24 cellular contexts compared by ENCODE assay signal in the genomic region with DNA sequence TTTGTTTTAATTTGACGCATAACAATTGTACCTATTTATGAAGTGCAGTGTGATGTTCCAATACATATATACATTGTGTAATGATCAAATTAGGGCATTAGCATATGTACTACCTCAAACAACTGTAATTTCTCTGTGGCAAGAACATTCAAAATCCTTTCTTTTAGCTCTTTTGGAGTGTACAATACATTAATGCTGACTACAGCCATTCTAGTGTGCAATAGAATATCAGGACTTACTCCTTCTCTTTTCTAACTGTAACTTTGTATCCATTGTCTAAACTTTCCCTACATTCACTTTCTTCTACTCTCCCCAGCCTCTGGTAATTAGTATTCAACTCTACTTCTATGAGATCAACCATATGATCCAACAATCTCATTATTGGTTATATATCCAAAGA.
A peak's percentile ranks its signal among the peaks of the same experiment; 100 is the strongest.
DNase-seq lines count a peak whose midpoint lies in the region; ATAC-seq, FAIRE-seq and TF ChIP-seq lines count a peak whose summit lies in the region.
"Had no signal": no experiment of that assay in that cellular context is flagged by ENCODE, and none has a peak within 500 bp of the region (broad histone marks: within the 10 kb centered on the region; RNA-seq: fewer than 3 reads in every experiment).

No MANE protein-coding gene starts in this region.

- intact Hi-C loops in IMR-90 (cut with micrococcal nuclease), result no loop called here

- H3K27ac ChIP-seq in A549 (no peak overlapping the region), IMR-90 (ENCODE audit: insufficient read depth, low read length) (no peak overlapping the region)
- H3K27ac ChIP-seq: BLaER1 treated with 17β-estradiol and CSF1 and Interleukin-3, amounts not matched to agents 10 nM and 100 nM; C4-2B had no signal

- no peak overlapping the region for H2AK5ac ChIP-seq in IMR-90 (ENCODE audit: low read depth, low read length)

- H3K9me3 ChIP-seq in A549, result no peaks in the 10 kb centered on the region
- H3K9me3 ChIP-seq in IMR-90 (ENCODE audit: control insufficient read depth, insufficient read depth, low read length), result no peaks in the 10 kb centered on the region
- H3K9me3 ChIP-seq: BLaER1 treated with 17β-estradiol and CSF1 and Interleukin-3, amounts not matched to agents 10 nM and 100 nM; Caco-2 had no signal

- WGBS in A549 (ENCODE audit: missing lambda C conversion rate), result 100% methylated on average over 1 of the region's 1 CpG
- no CpG with 5 or more reads among the region's 1 CpG for WGBS in IMR-90 (ENCODE audit: extremely low coverage in 2 of 2, insufficient read length in 1 of 2), 2 experiments

- no peak overlapping the region for H3K14ac ChIP-seq in IMR-90 (replicated peaks; ENCODE audit: low read depth, low read length)

- H3K79me1 ChIP-seq in IMR-90 (ENCODE audit: low read depth in 1 of 2, low read length in 2 of 2), result no peaks in the 10 kb centered on the region

- H3K4me3 ChIP-seq in A549, result no peak overlapping the region
- H3K4me3 ChIP-seq in IMR-90 (ENCODE audit: insufficient read depth, low read depth, low read length), result no peak overlapping the region
- H3K4me3 ChIP-seq: BLaER1 treated with 17β-estradiol and CSF1 and Interleukin-3, amounts not matched to agents 10 nM and 100 nM; GM12878 had no signal

- H3K9ac ChIP-seq in IMR-90 (ENCODE audit: low read depth, low read length), result no peak overlapping the region
- H3K9ac ChIP-seq: BLaER1 treated with 17β-estradiol and CSF1 and Interleukin-3, amounts not matched to agents 10 nM and 100 nM had no signal

- H3K27me3 ChIP-seq in IMR-90 (ENCODE audit: control insufficient read depth, insufficient read depth, low read length), result no peaks in the 10 kb centered on the region
- H3K27me3 ChIP-seq: BLaER1 treated with 17β-estradiol and CSF1 and Interleukin-3, amounts not matched to agents 10 nM and 100 nM had no signal

- no peak overlapping the region for H2AK9ac ChIP-seq in IMR-90 (replicated peaks; ENCODE audit: low read depth, low read length, poor library complexity)

- H3K4ac ChIP-seq in IMR-90 (ENCODE audit: low read depth, low read length), result no peak overlapping the region

- in situ Hi-C loops in IMR-90 (cut with MboI; ENCODE audit: low sequenced_read_pairs), result no loop called here

- no peak overlapping the region for H2AFZ ChIP-seq in IMR-90 (replicated peaks; ENCODE audit: low read length, poor library complexity)

- H4K5ac ChIP-seq in IMR-90 (ENCODE audit: low read depth, low read length), result no peak overlapping the region

- H3K36me3 ChIP-seq in IMR-90 (ENCODE audit: control insufficient read depth, insufficient read depth, low read length), result no peaks in the 10 kb centered on the region
- H3K36me3 ChIP-seq: BLaER1 treated with 17β-estradiol and CSF1 and Interleukin-3, amounts not matched to agents 10 nM and 100 nM had no signal

- no peaks in the 10 kb centered on the region for H3K9me1 ChIP-seq in IMR-90 (ENCODE audit: insufficient read depth, low read length)

- CTCF ChIA-PET in A549 (lab: Yijun Ruan, JAX) (no interaction called here), IMR-90 (lab: Yijun Ruan, JAX) (no interaction called here)

- no peak overlapping the region for H2BK5ac ChIP-seq in IMR-90 (ENCODE audit: low read depth, low read length, poor library complexity, severe bottlenecking)

- no peak for DNase-seq in A549 (ENCODE audit: low read depth in 1 of 2, low spot score in 1 of 2)
- DNase-seq in D721Med (ENCODE audit: insufficient read length, low spot score), result no peak
- no peak for DNase-seq in IMR-90
- no peak for DNase-seq in stimulated activated CD4-positive, alpha-beta T cell treated with anti-CD3 and anti-CD28 coated beads, Interleukin-2, amount 100 ng/mL, for 48 hours
- DNase-seq in NCI-H2171 (lab: John Stamatoyannopoulos, UW), result no peak
- DNase-seq: 8988T; AML-193; Caco-2; Calu3; CD4-positive, alpha-beta T cell; CD8-positive, alpha-beta T cell; DMS 273 treated with DMSO at 0.1 percent for 48 hours; DMS153; DMS53; DMS79; DND-41; EL; GDM1 had no signal

- no peak overlapping the region for H2BK20ac ChIP-seq in IMR-90 (ENCODE audit: low read depth, low read length)

- FAIRE-seq in A549 (lab: Jason Lieb, UNC) (peak; percentile 28), D721Med (lab: Jason Lieb, UNC) (peak; percentile 81)
- FAIRE-seq: GM12878, GM12892, GM18507 had no signal

- H2BK120ac ChIP-seq in IMR-90 (ENCODE audit: low read depth, low read length), result no peak overlapping the region

- H4K91ac ChIP-seq in IMR-90 (ENCODE audit: insufficient read depth, low read depth, low read length), result no peak overlapping the region

- dilution Hi-C loops in IMR-90 (cut with HindIII; ENCODE audit: low sequenced_read_pairs, unreplicated experiment), result no loop called here

- no TSS peak for BruUV-seq in IMR-90 (replicated peaks; lab: Mats Ljungman, UMichigan)

- H3K56ac ChIP-seq in IMR-90 (ENCODE audit: extremely low read depth, insufficient read depth, low read length), result no peak overlapping the region

- TF ChIP-seq CTCF in A549 (IDR thresholded peaks at IDR 0.05) (no peak), D721Med (IDR thresholded peaks at IDR 0.05; ENCODE audit: insufficient read depth, missing control alignments) (no peak), IMR-90 (conservative IDR thresholded peaks at IDR 0.05; ENCODE audit: low read depth, low read length) (no peak)

- no peak overlapping the region for H3K18ac ChIP-seq in IMR-90 (ENCODE audit: low read depth, low read length)

- H4K8ac ChIP-seq in IMR-90 (ENCODE audit: low read depth in 2 of 2, low read length in 2 of 2), result no peak overlapping the region

- TF ChIP-seq POLR2A in A549 (IDR thresholded peaks at IDR 0.05; ENCODE audit: low read length) (no peak), IMR-90 (IDR thresholded peaks at IDR 0.05; ENCODE audit: low read depth, low read length) (no peak)

- H3K23ac ChIP-seq in IMR-90 (ENCODE audit: low read depth, low read length), result no peak overlapping the region

- H3K4me2 ChIP-seq in A549 (no peak overlapping the region), IMR-90 (ENCODE audit: low read depth, low read length) (no peak overlapping the region)
- H3K4me2 ChIP-seq: BLaER1 treated with 17β-estradiol and CSF1 and Interleukin-3, amounts not matched to agents 10 nM and 100 nM had no signal

- POLR2A ChIA-PET in A549 (lab: Yijun Ruan, JAX), result no interaction called here
- POLR2A ChIA-PET in IMR-90 (lab: Charles Lee; ENCODE audit: unreplicated experiment), result no interaction called here

- TF ChIP-seq EP300 in A549 (IDR thresholded peaks at IDR 0.05), result no peak

- no peak overlapping the region for H2BK15ac ChIP-seq in IMR-90 (ENCODE audit: low read depth, low read length)

- no peak for ATAC-seq in A549
- no peak for ATAC-seq in IMR-90 (ENCODE audit: low read depth)
- no peak for ATAC-seq in HG02571 (IDR thresholded peaks at IDR 0.05; ENCODE audit: unreplicated experiment)
- ATAC-seq: CD8-positive, alpha-beta T cell; GM12878 had no signal

- no peaks in the 10 kb centered on the region for H4K20me1 ChIP-seq in IMR-90 (ENCODE audit: insufficient read depth, low read length)
- H4K20me1 ChIP-seq: BLaER1 treated with 17β-estradiol and CSF1 and Interleukin-3, amounts not matched to agents 10 nM and 100 nM had no signal

- H3K4me1 ChIP-seq in A549 (no peaks in the 10 kb centered on the region), IMR-90 (ENCODE audit: control insufficient read depth, insufficient read depth, low read length) (no peaks in the 10 kb centered on the region)
- H3K4me1 ChIP-seq: BLaER1 treated with 17β-estradiol and CSF1 and Interleukin-3, amounts not matched to agents 10 nM and 100 nM; Caco-2 had no signal

- no peak for TF ChIP-seq RAD21 in A549 (conservative IDR thresholded peaks at IDR 0.05 in 1 of 2, IDR thresholded peaks at IDR 0.05 in 1 of 2)
- no peak for TF ChIP-seq RAD21 in IMR-90 (IDR thresholded peaks at IDR 0.05; ENCODE audit: low read length)

TF ChIP-seq in A549, 52 proteins besides CTCF, POLR2A, EP300 and RAD21:
- TF ChIP-seq RCOR1 (IDR thresholded peaks at IDR 0.05; ENCODE audit: low read depth, low read length), result no peak
- peak; percentile 52 for TF ChIP-seq MAFK (IDR thresholded peaks at IDR 0.05; ENCODE audit: partially characterized antibody)
TF ChIP-seq in A549: peak in this region for 1.

TF ChIP-seq in IMR-90, 13 proteins besides CTCF, POLR2A, EP300 and RAD21:
- TF ChIP-seq RFX5 (IDR thresholded peaks at IDR 0.05; ENCODE audit: low read depth, low read length), result no peak
- TF ChIP-seq NFE2L2 (IDR thresholded peaks at IDR 0.05; ENCODE audit: low read depth, low read length), result no peak
- no peak for TF ChIP-seq BHLHE40 (IDR thresholded peaks at IDR 0.05; ENCODE audit: low read depth, low read length)
- TF ChIP-seq FOS (IDR thresholded peaks at IDR 0.05; ENCODE audit: low read depth, low read length), result no peak
- TF ChIP-seq CHD1 (IDR thresholded peaks at IDR 0.05; ENCODE audit: low read depth, low read length), result no peak
- TF ChIP-seq MAFK (IDR thresholded peaks at IDR 0.05; ENCODE audit: low read depth, low read length), result peak; percentile 66
- no peak for TF ChIP-seq MAZ (IDR thresholded peaks at IDR 0.05; ENCODE audit: borderline replicate concordance, low read depth, low read length)
- no peak for TF ChIP-seq RCOR1 (IDR thresholded peaks at IDR 0.05; ENCODE audit: insufficient replicate concordance, low read length)
